27 cellular contexts compared by ENCODE assay signal in genomic region chr12:72610854-72611358, GRCh38.
DNase-seq lines count a peak whose midpoint lies in the region; ATAC-seq and TF ChIP-seq lines count a peak whose summit lies in the region.
"Had no signal": no experiment of that assay in that cellular context is flagged by ENCODE, and none has a peak within 500 bp of the region (broad histone marks: within the 10 kb centered on the region; RNA-seq: fewer than 3 reads in every experiment).

No MANE protein-coding gene starts in this region.

- H3K27ac ChIP-seq in GM23338 (ENCODE audit: low read depth) = peak overlapping the region; percentile 95
- H3K27ac ChIP-seq in H9 (ENCODE audit: insufficient read length, low read depth, low read length) = peak overlapping the region; percentile 96
- H3K27ac ChIP-seq: BLaER1 had no signal

- TF ChIP-seq CTCF in GM23338 (conservative IDR thresholded peaks at IDR 0.05; ENCODE audit: low read depth in 2 of 2) (no peak; a peak in 1 of 4 replicates), H9 (conservative IDR thresholded peaks at IDR 0.05) (no peak)

- H3K27me3 ChIP-seq in GM23338 (ENCODE audit: insufficient read depth) = no peaks in the 10 kb centered on the region
- no peaks in the 10 kb centered on the region for H3K27me3 ChIP-seq in H9 (ENCODE audit: insufficient read depth, low read length)
- H3K27me3 ChIP-seq: BLaER1 had no signal

- H4K91ac ChIP-seq in H9 (ENCODE audit: insufficient read length, low read depth, low read length) = no peak overlapping the region

- H3K4me2 ChIP-seq in GM23338 = peak overlapping the region; percentile 63
- H3K4me2 ChIP-seq in H9 (ENCODE audit: insufficient read depth, insufficient read length, low read length) = no peak overlapping the region
- H3K4me2 ChIP-seq: BLaER1 had no signal

- H3K9me2 ChIP-seq in GM23338 (ENCODE audit: insufficient read depth) = no peaks in the 10 kb centered on the region

- H2BK12ac ChIP-seq in H9 (ENCODE audit: insufficient read length, low read depth, low read length) = no peak overlapping the region

- H3K18ac ChIP-seq in H9 (ENCODE audit: insufficient read length, low read depth, low read length) = no peak overlapping the region

- H3K9me3 Mint-ChIP-seq in GM23338 (peaks cover 19% of the 10 kb centered on the region), H9 (peaks cover 3 to 4% of the 10 kb centered on the region in 2 experiments; a peak in 2 of 5 replicates)
- H3K9me3 Mint-ChIP-seq: stimulated activated naive B cell treated with anti-CD40 and anti-IgM and Interleukin-4, amounts not matched to agents 10 μg/mL and 1 μg/mL and 100 μg/mL, for 72 hours; type B pancreatic cell had no signal

- H3K23me2 ChIP-seq in H9 (ENCODE audit: insufficient read length, low read depth, low read length, poor library complexity, severe bottlenecking) = no peaks in the 10 kb centered on the region

- ATAC-seq in GM23338 (peak; percentile 65), HG02678 (IDR thresholded peaks at IDR 0.05; ENCODE audit: unreplicated experiment) (no peak)
- ATAC-seq: mucosa of descending colon; natural killer cell; stimulated activated naive B cell treated with anti-CD40 and anti-IgM and Interleukin-4, amounts not matched to agents 10 μg/mL and 1 μg/mL and 100 μg/mL, for 72 hours; T-helper 17 cell had no signal

- no peaks in the 10 kb centered on the region for H3K9me3 ChIP-seq in H9 (ENCODE audit: control insufficient read depth, low read depth, low read length)
- H3K9me3 ChIP-seq: BLaER1, mucosa of descending colon had no signal

- H2BK15ac ChIP-seq in H9 (ENCODE audit: low read depth, low read length) = no peak overlapping the region

- H3F3A ChIP-seq in GM23338 (replicated peaks; ENCODE audit: low read depth) = no peaks in the 10 kb centered on the region

- no peaks in the 10 kb centered on the region for H3K79me1 ChIP-seq in H9 (ENCODE audit: insufficient read depth, low read depth, low read length, poor library complexity, severe bottlenecking)

- WGBS in H9 (ENCODE audit: extremely low coverage, insufficient read length, low lambda C conversion rate) = no CpG with 5 or more reads among the region's 1 CpG

- DNase-seq in GM23338 (ENCODE audit: low spot score) (peak; percentile 74), H9 (peak; percentile 78), NCI-H69 (lab: John Stamatoyannopoulos, UW) (peak; percentile 73), iPS-NIHi11 (ENCODE audit: low spot score) (peak; percentile 16), NCI-H1436 (lab: John Stamatoyannopoulos, UW) (no peak), DMS79 treated with DMSO at 0.1 percent for 48 hours (lab: John Stamatoyannopoulos, UW) (no peak)
- DNase-seq: activated CD4-positive, alpha-beta T cell treated with anti-CD3 and anti-CD28 coated beads, Interleukin-2, amount 50 U/mL, for 48 hours; activated CD4-positive, CD25-positive, alpha-beta regulatory T cell treated with anti-CD3 and anti-CD28 coated beads, Interleukin-2, amount 50 U/mL, for 72 hours; activated naive CD4-positive, alpha-beta T cell treated with Interleukin-2 at 50 U/mL for 16 hours; central memory CD4-positive, alpha-beta T cell; cortex of kidney; effector memory CD4-positive, alpha-beta T cell; HCEC 1CT; IMR-90; kidney glomerular epithelial cell; natural killer cell; NCI-H1694; NCI-H446 treated with DMSO at 0.1 percent for 48 hours; Right ventricle myocardium superior; stimulated activated naive B cell treated with anti-CD40 and anti-IgM and Interleukin-4, amounts not matched to agents 10 μg/mL and 1 μg/mL and 100 μg/mL, for 72 hours; substantia nigra; T-helper 17 cell had no signal

- H3K79me2 ChIP-seq in GM23338 (replicated peaks; ENCODE audit: insufficient read depth) (no peaks in the 10 kb centered on the region), H9 (ENCODE audit: insufficient read depth, low read length) (no peaks in the 10 kb centered on the region)

- no peak overlapping the region for H2BK120ac ChIP-seq in H9 (ENCODE audit: low read depth, low read length, poor library complexity, severe bottlenecking)

- H3K36me3 ChIP-seq in GM23338 (ENCODE audit: insufficient read depth) = no peaks in the 10 kb centered on the region
- H3K36me3 ChIP-seq: BLaER1 had no signal

- no peak overlapping the region for H2AFZ ChIP-seq in GM23338
- no peak overlapping the region for H2AFZ ChIP-seq in H9 (ENCODE audit: low read length)

- H3K27ac Mint-ChIP-seq in GM23338 (peak overlapping the region; percentile 87), H9 (peak overlapping the region; percentile 19 to 99 (median 87))
- H3K27ac Mint-ChIP-seq: natural killer cell; stimulated activated naive B cell treated with anti-CD40 and anti-IgM and Interleukin-4, amounts not matched to agents 10 μg/mL and 1 μg/mL and 100 μg/mL, for 72 hours; T-helper 17 cell; type B pancreatic cell had no signal

- H3K9ac ChIP-seq in H9 (ENCODE audit: extremely low read depth, insufficient read length, low read length) = no peak overlapping the region
- H3K9ac ChIP-seq: BLaER1 had no signal

- no peak overlapping the region for H4K8ac ChIP-seq in H9 (replicated peaks; ENCODE audit: insufficient read length, low read depth, low read length)

- H4K20me1 ChIP-seq in GM23338 (replicated peaks; ENCODE audit: insufficient read depth) (no peaks in the 10 kb centered on the region), H9 (ENCODE audit: control insufficient read depth, insufficient read depth, insufficient read length) (no peaks in the 10 kb centered on the region)
- H4K20me1 ChIP-seq: BLaER1 had no signal

- H3K27me3 Mint-ChIP-seq in GM23338 (ENCODE audit: insufficient read depth, low read depth, poor library complexity) (no peaks in the 10 kb centered on the region), H9 (ENCODE audit: low read depth) (no peaks in the 10 kb centered on the region)
- H3K27me3 Mint-ChIP-seq: stimulated activated naive B cell treated with anti-CD40 and anti-IgM and Interleukin-4, amounts not matched to agents 10 μg/mL and 1 μg/mL and 100 μg/mL, for 72 hours; T-helper 17 cell had no signal

- H3K14ac ChIP-seq in H9 (ENCODE audit: insufficient read depth, low read length) = no peak overlapping the region

- H3K56ac ChIP-seq in H9 (ENCODE audit: insufficient read length, low read depth, low read length) = no peak overlapping the region

- H3K4me1 ChIP-seq in GM23338 (ENCODE audit: insufficient read depth) (peaks cover 56% of the 10 kb centered on the region), H9 (ENCODE audit: insufficient read depth, low read length) (peaks cover 13% of the 10 kb centered on the region; the same call in 1 of the 2 replicates)
- H3K4me1 ChIP-seq: BLaER1 had no signal

- no peak overlapping the region for H3K4ac ChIP-seq in H9 (ENCODE audit: low read depth, low read length)

- H3K4me3 Mint-ChIP-seq in GM23338 (peak overlapping the region; percentile 28; the same call in 1 of the 3 replicates), H9 (peak overlapping the region in 1 of 2 experiments; percentile 61; a peak in 1 of 5 replicates)
- H3K4me3 Mint-ChIP-seq: natural killer cell; stimulated activated naive B cell treated with anti-CD40 and anti-IgM and Interleukin-4, amounts not matched to agents 10 μg/mL and 1 μg/mL and 100 μg/mL, for 72 hours; T-helper 17 cell; type B pancreatic cell had no signal

- H3K23ac ChIP-seq in H9 (ENCODE audit: insufficient read length, low read depth, low read length) = no peak overlapping the region

- no peak overlapping the region for H2BK5ac ChIP-seq in H9 (ENCODE audit: insufficient read length, low read length)

- H3K4me1 Mint-ChIP-seq in GM23338 (peaks cover 64% of the 10 kb centered on the region), H9 (peaks cover 46 to 51% of the 10 kb centered on the region in 2 experiments)
- H3K4me1 Mint-ChIP-seq: natural killer cell; stimulated activated naive B cell treated with anti-CD40 and anti-IgM and Interleukin-4, amounts not matched to agents 10 μg/mL and 1 μg/mL and 100 μg/mL, for 72 hours; T-helper 17 cell had no signal

- H2AK5ac ChIP-seq in H9 (ENCODE audit: insufficient read length, low read length) = no peak overlapping the region

- no peak overlapping the region for H2BK20ac ChIP-seq in H9 (ENCODE audit: low read depth, low read length, poor library complexity, severe bottlenecking)

- peaks cover 25% of the 10 kb centered on the region; the same call in 2 of the 3 replicates for H3K36me3 Mint-ChIP-seq in GM23338 (ENCODE audit: low read depth)
- H3K36me3 Mint-ChIP-seq in H9 (ENCODE audit: insufficient read depth in 1 of 3, low read depth in 3 of 3) = peaks cover 9 to 11% (median 10%) of the 10 kb centered on the region in 3 experiments; a peak in 6 of 7 replicates
- H3K36me3 Mint-ChIP-seq: natural killer cell; stimulated activated naive B cell treated with anti-CD40 and anti-IgM and Interleukin-4, amounts not matched to agents 10 μg/mL and 1 μg/mL and 100 μg/mL, for 72 hours; type B pancreatic cell had no signal

- H3T11ph ChIP-seq in H9 (ENCODE audit: low read length) = no peak overlapping the region

- no peak overlapping the region for H4K5ac ChIP-seq in H9 (ENCODE audit: insufficient read length, low read depth, low read length)

- no peak overlapping the region for H3K4me3 ChIP-seq in GM23338
- H3K4me3 ChIP-seq: BLaER1, lung, mucosa of descending colon had no signal

TF ChIP-seq in GM23338, 12 proteins besides CTCF, POLR2A, EP300 and RAD21:
- TF ChIP-seq NANOG (IDR thresholded peaks at IDR 0.05; ENCODE audit: borderline replicate concordance) (peak; percentile 52; the same call in 1 of the 2 replicates), JUNB (IDR thresholded peaks at IDR 0.05; ENCODE audit: unreplicated experiment) (no peak), CREB1 (CRISPR knock-in tag; IDR thresholded peaks at IDR 0.05; ENCODE audit: low read depth) (no peak)
TF ChIP-seq in GM23338: peak in this region for 1.

Comparison
In these comparisons a context has a peak if more than half of its experiments do, and no peak if none do; other contexts are left out.
1. DNase-seq: peak in GM23338 (single experiment), H9 (single experiment), NCI-H69 (single experiment) and iPS-NIHi11 (single experiment); none in NCI-H1436 (single experiment) and DMS79 treated with DMSO at 0.1 percent for 48 hours (single experiment).